Comparison of ENCODE assay signal across 1 cellular context in genomic region chr12:133080051-133080618, GRCh38.
TF ChIP-seq lines count a peak whose summit lies in the region.

No MANE protein-coding gene starts in this region.

TF ChIP-seq in HepG2, 621 proteins besides CTCF, POLR2A, EP300 and RAD21 (continued from another document and continues in another):
- TF ChIP-seq TFDP1 (CRISPR knock-in tag; IDR thresholded peaks at IDR 0.05; ENCODE audit: borderline replicate concordance): peak; percentile 66; the same call in 1 of the 2 replicates
- no peak for TF ChIP-seq ZBTB10 (CRISPR knock-in tag; IDR thresholded peaks at IDR 0.05; ENCODE audit: borderline replicate concordance)
- 0 out of 2 replicates have a peak, but pooled peaks have one; percentile 29 for TF ChIP-seq JUND (CRISPR knock-in tag; IDR thresholded peaks at IDR 0.05)
- TF ChIP-seq ARNT (IDR thresholded peaks at IDR 0.05): no peak
- no peak for TF ChIP-seq AKAP8 (CRISPR knock-in tag; IDR thresholded peaks at IDR 0.05)
- peak; percentile 98 for TF ChIP-seq IRF2 (CRISPR knock-in tag; IDR thresholded peaks at IDR 0.05)
- no peak for TF ChIP-seq PBX2 (CRISPR knock-in tag; IDR thresholded peaks at IDR 0.05)
- no peak for TF ChIP-seq REST (IDR thresholded peaks at IDR 0.05; ENCODE audit: borderline replicate concordance in 1 of 2, low read depth in 1 of 2, low read length in 2 of 2)
- no peak for TF ChIP-seq MED8 (CRISPR knock-in tag; IDR thresholded peaks at IDR 0.05; ENCODE audit: insufficient replicate concordance)
- TF ChIP-seq CREB3 (CRISPR knock-in tag; IDR thresholded peaks at IDR 0.05): peak; percentile 84; the same call in 1 of the 2 replicates
- no peak for TF ChIP-seq ZSCAN12 (CRISPR knock-in tag; IDR thresholded peaks at IDR 0.05)
- no peak for TF ChIP-seq ZSCAN20 (CRISPR knock-in tag; IDR thresholded peaks at IDR 0.05; ENCODE audit: borderline replicate concordance)
- no peak for TF ChIP-seq MTF2 (CRISPR knock-in tag; IDR thresholded peaks at IDR 0.05; ENCODE audit: borderline replicate concordance)
- TF ChIP-seq ASH2L (IDR thresholded peaks at IDR 0.05; ENCODE audit: insufficient read length, low read depth, low read length): peak; percentile 82
- TF ChIP-seq MEIS1 (CRISPR knock-in tag; IDR thresholded peaks at IDR 0.05; ENCODE audit: borderline replicate concordance): no peak; the same call in 1 of the 2 replicates
- no peak for TF ChIP-seq HOXA7 (CRISPR knock-in tag; IDR thresholded peaks at IDR 0.05)
- no peak for TF ChIP-seq ZNF564 (CRISPR knock-in tag; IDR thresholded peaks at IDR 0.05)
- TF ChIP-seq CENPBD1 (CRISPR knock-in tag; IDR thresholded peaks at IDR 0.05; ENCODE audit: borderline replicate concordance, low read depth): no peak
- peak; percentile 97 for TF ChIP-seq HCFC1 (IDR thresholded peaks at IDR 0.05; ENCODE audit: low read depth, low read length)
- TF ChIP-seq NR0B2 (CRISPR knock-in tag; IDR thresholded peaks at IDR 0.05): no peak
- TF ChIP-seq ATF1 (CRISPR knock-in tag; IDR thresholded peaks at IDR 0.05): peak; percentile 97
- TF ChIP-seq ZNF563 (CRISPR knock-in tag; IDR thresholded peaks at IDR 0.05): peak; percentile 50; the same call in 1 of the 2 replicates
- no peak for TF ChIP-seq MEF2D (CRISPR knock-in tag; IDR thresholded peaks at IDR 0.05)
- peak; percentile 25 for TF ChIP-seq CBFB (CRISPR knock-in tag; IDR thresholded peaks at IDR 0.05)
- no peak for TF ChIP-seq HMG20B (CRISPR knock-in tag; conservative IDR thresholded peaks at IDR 0.05)
- TF ChIP-seq MEIS2 (CRISPR knock-in tag; IDR thresholded peaks at IDR 0.05): 0 out of 2 replicates have a peak, but pooled peaks have one; percentile 49
- TF ChIP-seq ELF4 (CRISPR knock-in tag; IDR thresholded peaks at IDR 0.05; ENCODE audit: borderline replicate concordance): peak; percentile 89
- no peak for TF ChIP-seq ZNF782 (CRISPR knock-in tag; IDR thresholded peaks at IDR 0.05; ENCODE audit: borderline replicate concordance)
- TF ChIP-seq SCMH1 (CRISPR knock-in tag; IDR thresholded peaks at IDR 0.05; ENCODE audit: borderline replicate concordance): no peak
- TF ChIP-seq SP4 (CRISPR knock-in tag; IDR thresholded peaks at IDR 0.05): peak; percentile 96
- 0 out of 2 replicates have a peak, but pooled peaks have one; percentile 32 for TF ChIP-seq ZSCAN22 (CRISPR knock-in tag; IDR thresholded peaks at IDR 0.05)
- TF ChIP-seq ZNF580 (CRISPR knock-in tag; IDR thresholded peaks at IDR 0.05; ENCODE audit: borderline replicate concordance, low read depth): 0 out of 2 replicates have a peak, but pooled peaks have one; percentile 22
- no peak for TF ChIP-seq ATAD3A (CRISPR knock-in tag; IDR thresholded peaks at IDR 0.05)
- TF ChIP-seq SP1 (IDR thresholded peaks at IDR 0.05): no peak
- peak; percentile 100 for TF ChIP-seq SP1 (CRISPR knock-in tag; IDR thresholded peaks at IDR 0.05)
- TF ChIP-seq ZBTB37 (CRISPR knock-in tag; IDR thresholded peaks at IDR 0.05): no peak
- TF ChIP-seq PBX3 (CRISPR knock-in tag; IDR thresholded peaks at IDR 0.05; ENCODE audit: borderline replicate concordance): no peak
- TF ChIP-seq ZBTB7B (CRISPR knock-in tag; IDR thresholded peaks at IDR 0.05): no peak; the same call in 1 of the 2 replicates
- TF ChIP-seq SNRNP70 (IDR thresholded peaks at IDR 0.05; ENCODE audit: low read depth, low read length): no peak
- TF ChIP-seq ZNF597 (CRISPR knock-in tag; IDR thresholded peaks at IDR 0.05): no peak
- no peak for TF ChIP-seq DNMT1 (CRISPR knock-in tag; IDR thresholded peaks at IDR 0.05)
